In the genomic region with DNA sequence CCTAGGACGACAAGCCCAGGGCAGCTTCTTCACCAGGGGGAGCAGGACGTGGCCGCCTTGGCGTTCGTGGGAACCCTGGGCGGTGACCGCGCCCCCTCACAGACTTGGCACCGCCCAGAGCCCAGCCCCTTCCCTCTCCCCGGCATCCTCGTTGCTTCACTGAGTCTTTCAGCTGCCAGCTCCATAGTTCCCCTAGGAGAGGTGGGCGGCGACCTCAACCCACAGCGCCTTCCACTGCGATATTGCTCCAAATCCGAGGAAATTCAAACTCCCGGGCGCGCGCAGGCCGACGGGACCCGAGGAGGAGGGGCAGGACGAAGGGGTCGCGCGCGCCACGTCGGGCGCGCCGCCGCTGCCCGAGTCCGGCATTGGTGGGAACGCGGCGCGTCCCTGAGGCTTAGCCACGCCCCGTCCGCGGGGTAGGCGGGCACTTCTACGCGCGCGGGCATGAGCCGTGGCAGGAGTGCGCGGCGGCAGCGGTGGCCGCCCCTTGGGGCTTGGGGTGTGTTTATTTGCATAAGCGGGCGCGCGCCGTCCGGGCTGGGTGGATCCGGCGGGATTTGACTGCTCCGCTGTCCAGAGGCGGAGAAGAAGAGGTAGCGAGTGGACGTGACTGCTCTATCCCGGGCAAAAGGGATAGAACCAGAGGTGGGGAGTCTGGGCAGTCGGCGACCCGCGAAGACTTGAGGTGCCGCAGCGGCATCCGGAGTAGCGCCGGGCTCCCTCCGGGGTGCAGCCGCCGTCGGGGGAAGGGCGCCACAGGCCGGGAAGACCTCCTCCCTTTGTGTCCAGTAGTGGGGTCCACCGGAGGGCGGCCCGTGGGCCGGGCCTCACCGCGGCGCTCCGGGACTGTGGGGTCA, we compare ENCODE assay signal across 1 cellular context.
TF ChIP-seq lines count a peak whose summit lies in the region.

A gene with protein sequence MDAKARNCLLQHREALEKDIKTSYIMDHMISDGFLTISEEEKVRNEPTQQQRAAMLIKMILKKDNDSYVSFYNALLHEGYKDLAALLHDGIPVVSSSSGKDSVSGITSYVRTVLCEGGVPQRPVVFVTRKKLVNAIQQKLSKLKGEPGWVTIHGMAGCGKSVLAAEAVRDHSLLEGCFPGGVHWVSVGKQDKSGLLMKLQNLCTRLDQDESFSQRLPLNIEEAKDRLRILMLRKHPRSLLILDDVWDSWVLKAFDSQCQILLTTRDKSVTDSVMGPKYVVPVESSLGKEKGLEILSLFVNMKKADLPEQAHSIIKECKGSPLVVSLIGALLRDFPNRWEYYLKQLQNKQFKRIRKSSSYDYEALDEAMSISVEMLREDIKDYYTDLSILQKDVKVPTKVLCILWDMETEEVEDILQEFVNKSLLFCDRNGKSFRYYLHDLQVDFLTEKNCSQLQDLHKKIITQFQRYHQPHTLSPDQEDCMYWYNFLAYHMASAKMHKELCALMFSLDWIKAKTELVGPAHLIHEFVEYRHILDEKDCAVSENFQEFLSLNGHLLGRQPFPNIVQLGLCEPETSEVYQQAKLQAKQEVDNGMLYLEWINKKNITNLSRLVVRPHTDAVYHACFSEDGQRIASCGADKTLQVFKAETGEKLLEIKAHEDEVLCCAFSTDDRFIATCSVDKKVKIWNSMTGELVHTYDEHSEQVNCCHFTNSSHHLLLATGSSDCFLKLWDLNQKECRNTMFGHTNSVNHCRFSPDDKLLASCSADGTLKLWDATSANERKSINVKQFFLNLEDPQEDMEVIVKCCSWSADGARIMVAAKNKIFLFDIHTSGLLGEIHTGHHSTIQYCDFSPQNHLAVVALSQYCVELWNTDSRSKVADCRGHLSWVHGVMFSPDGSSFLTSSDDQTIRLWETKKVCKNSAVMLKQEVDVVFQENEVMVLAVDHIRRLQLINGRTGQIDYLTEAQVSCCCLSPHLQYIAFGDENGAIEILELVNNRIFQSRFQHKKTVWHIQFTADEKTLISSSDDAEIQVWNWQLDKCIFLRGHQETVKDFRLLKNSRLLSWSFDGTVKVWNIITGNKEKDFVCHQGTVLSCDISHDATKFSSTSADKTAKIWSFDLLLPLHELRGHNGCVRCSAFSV (N-terminal part only) (plus strand): TSS at position 579 of the 860 bp plus-strand sequence. CDS start 3,070 bp downstream, outside the sequence.
A gene with protein sequence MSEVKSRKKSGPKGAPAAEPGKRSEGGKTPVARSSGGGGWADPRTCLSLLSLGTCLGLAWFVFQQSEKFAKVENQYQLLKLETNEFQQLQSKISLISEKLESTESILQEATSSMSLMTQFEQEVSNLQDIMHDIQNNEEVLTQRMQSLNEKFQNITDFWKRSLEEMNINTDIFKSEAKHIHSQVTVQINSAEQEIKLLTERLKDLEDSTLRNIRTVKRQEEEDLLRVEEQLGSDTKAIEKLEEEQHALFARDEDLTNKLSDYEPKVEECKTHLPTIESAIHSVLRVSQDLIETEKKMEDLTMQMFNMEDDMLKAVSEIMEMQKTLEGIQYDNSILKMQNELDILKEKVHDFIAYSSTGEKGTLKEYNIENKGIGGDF (minus strand): TSS at position 77 of the 860 bp plus-strand sequence. CDS start 87 bp downstream, outside the sequence.

TF ChIP-seq in K562, 482 proteins besides CTCF, POLR2A, EP300 and RAD21 (continued from another document and continues in another):
- TF ChIP-seq, protein P1, sequence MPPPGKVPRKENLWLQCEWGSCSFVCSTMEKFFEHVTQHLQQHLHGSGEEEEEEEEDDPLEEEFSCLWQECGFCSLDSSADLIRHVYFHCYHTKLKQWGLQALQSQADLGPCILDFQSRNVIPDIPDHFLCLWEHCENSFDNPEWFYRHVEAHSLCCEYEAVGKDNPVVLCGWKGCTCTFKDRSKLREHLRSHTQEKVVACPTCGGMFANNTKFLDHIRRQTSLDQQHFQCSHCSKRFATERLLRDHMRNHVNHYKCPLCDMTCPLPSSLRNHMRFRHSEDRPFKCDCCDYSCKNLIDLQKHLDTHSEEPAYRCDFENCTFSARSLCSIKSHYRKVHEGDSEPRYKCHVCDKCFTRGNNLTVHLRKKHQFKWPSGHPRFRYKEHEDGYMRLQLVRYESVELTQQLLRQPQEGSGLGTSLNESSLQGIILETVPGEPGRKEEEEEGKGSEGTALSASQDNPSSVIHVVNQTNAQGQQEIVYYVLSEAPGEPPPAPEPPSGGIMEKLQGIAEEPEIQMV (tag; conservative IDR thresholded peaks at IDR 0.05; ENCODE audit: low read depth), result no peak
- TF ChIP-seq TARDBP (IDR thresholded peaks at IDR 0.05) (no peak), TBP (optimal IDR thresholded peaks at IDR 0.05; ENCODE audit: low read depth, low read length) (peak; percentile 76), TRIM24 (IDR thresholded peaks at IDR 0.05) (peak in 1 of 2 experiments; percentile 63; a peak in 2 of 4 replicates), SMARCC2 (IDR thresholded peaks at IDR 0.05; ENCODE audit: low read depth) (no peak), BRD9 (IDR thresholded peaks at IDR 0.05; ENCODE audit: low read depth, partially characterized antibody) (no peak), NRF1 (conservative IDR thresholded peaks at IDR 0.05 in 1 of 2, IDR thresholded peaks at IDR 0.05 in 1 of 2) (peak; percentile 89 to 90), PHB (CRISPR knock-in tag; IDR thresholded peaks at IDR 0.05) (no peak), ZNF764 (CRISPR knock-in tag; IDR thresholded peaks at IDR 0.05; ENCODE audit: low read depth) (no peak), SMC3 (conservative IDR thresholded peaks at IDR 0.05; ENCODE audit: insufficient read depth, low read depth, low read length) (no peak), FOXM1 (IDR thresholded peaks at IDR 0.05; ENCODE audit: low read depth) (no peak), FOXM1 (CRISPR knock-in tag; IDR thresholded peaks at IDR 0.05; ENCODE audit: low read depth) (no peak), RCOR1 (IDR thresholded peaks at IDR 0.05; ENCODE audit: borderline replicate concordance in 1 of 2, low read depth in 2 of 2, low read length in 2 of 2) (peak in 1 of 2 experiments; percentile 6; a peak in 2 of 4 replicates), NR2C2 (CRISPR knock-in tag; IDR thresholded peaks at IDR 0.05) (0 out of 2 replicates have a peak, but pooled peaks have one; percentile 9), NR2C2 (tag; IDR thresholded peaks at IDR 0.05) (no peak), ZNF57 (CRISPR knock-in tag; IDR thresholded peaks at IDR 0.05) (no peak)
- TF ChIP-seq, protein P2, sequence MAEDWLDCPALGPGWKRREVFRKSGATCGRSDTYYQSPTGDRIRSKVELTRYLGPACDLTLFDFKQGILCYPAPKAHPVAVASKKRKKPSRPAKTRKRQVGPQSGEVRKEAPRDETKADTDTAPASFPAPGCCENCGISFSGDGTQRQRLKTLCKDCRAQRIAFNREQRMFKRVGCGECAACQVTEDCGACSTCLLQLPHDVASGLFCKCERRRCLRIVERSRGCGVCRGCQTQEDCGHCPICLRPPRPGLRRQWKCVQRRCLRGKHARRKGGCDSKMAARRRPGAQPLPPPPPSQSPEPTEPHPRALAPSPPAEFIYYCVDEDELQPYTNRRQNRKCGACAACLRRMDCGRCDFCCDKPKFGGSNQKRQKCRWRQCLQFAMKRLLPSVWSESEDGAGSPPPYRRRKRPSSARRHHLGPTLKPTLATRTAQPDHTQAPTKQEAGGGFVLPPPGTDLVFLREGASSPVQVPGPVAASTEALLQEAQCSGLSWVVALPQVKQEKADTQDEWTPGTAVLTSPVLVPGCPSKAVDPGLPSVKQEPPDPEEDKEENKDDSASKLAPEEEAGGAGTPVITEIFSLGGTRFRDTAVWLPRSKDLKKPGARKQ (CRISPR knock-in tag; IDR thresholded peaks at IDR 0.05), result no peak
- TF ChIP-seq, protein P3, sequence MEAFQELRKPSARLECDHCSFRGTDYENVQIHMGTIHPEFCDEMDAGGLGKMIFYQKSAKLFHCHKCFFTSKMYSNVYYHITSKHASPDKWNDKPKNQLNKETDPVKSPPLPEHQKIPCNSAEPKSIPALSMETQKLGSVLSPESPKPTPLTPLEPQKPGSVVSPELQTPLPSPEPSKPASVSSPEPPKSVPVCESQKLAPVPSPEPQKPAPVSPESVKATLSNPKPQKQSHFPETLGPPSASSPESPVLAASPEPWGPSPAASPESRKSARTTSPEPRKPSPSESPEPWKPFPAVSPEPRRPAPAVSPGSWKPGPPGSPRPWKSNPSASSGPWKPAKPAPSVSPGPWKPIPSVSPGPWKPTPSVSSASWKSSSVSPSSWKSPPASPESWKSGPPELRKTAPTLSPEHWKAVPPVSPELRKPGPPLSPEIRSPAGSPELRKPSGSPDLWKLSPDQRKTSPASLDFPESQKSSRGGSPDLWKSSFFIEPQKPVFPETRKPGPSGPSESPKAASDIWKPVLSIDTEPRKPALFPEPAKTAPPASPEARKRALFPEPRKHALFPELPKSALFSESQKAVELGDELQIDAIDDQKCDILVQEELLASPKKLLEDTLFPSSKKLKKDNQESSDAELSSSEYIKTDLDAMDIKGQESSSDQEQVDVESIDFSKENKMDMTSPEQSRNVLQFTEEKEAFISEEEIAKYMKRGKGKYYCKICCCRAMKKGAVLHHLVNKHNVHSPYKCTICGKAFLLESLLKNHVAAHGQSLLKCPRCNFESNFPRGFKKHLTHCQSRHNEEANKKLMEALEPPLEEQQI (IDR thresholded peaks at IDR 0.05), result no peak
- TF ChIP-seq, protein P4, sequence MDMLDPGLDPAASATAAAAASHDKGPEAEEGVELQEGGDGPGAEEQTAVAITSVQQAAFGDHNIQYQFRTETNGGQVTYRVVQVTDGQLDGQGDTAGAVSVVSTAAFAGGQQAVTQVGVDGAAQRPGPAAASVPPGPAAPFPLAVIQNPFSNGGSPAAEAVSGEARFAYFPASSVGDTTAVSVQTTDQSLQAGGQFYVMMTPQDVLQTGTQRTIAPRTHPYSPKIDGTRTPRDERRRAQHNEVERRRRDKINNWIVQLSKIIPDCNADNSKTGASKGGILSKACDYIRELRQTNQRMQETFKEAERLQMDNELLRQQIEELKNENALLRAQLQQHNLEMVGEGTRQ (CRISPR knock-in tag; IDR thresholded peaks at IDR 0.05), result no peak
- TF ChIP-seq, protein P5, sequence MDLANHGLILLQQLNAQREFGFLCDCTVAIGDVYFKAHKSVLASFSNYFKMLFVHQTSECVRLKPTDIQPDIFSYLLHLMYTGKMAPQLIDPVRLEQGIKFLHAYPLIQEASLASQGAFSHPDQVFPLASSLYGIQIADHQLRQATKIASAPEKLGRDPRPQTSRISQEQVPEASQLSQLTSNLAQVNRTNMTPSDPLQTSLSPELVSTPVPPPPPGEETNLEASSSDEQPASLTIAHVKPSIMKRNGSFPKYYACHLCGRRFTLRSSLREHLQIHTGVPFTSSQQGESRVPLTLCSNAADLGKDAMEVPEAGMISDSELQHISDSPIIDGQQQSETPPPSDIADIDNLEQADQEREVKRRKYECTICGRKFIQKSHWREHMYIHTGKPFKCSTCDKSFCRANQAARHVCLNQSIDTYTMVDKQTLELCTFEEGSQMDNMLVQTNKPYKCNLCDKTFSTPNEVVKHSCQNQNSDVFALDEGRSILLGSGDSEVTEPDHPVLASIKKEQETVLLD (IDR thresholded peaks at IDR 0.05), result no peak
- TF ChIP-seq, protein P6, sequence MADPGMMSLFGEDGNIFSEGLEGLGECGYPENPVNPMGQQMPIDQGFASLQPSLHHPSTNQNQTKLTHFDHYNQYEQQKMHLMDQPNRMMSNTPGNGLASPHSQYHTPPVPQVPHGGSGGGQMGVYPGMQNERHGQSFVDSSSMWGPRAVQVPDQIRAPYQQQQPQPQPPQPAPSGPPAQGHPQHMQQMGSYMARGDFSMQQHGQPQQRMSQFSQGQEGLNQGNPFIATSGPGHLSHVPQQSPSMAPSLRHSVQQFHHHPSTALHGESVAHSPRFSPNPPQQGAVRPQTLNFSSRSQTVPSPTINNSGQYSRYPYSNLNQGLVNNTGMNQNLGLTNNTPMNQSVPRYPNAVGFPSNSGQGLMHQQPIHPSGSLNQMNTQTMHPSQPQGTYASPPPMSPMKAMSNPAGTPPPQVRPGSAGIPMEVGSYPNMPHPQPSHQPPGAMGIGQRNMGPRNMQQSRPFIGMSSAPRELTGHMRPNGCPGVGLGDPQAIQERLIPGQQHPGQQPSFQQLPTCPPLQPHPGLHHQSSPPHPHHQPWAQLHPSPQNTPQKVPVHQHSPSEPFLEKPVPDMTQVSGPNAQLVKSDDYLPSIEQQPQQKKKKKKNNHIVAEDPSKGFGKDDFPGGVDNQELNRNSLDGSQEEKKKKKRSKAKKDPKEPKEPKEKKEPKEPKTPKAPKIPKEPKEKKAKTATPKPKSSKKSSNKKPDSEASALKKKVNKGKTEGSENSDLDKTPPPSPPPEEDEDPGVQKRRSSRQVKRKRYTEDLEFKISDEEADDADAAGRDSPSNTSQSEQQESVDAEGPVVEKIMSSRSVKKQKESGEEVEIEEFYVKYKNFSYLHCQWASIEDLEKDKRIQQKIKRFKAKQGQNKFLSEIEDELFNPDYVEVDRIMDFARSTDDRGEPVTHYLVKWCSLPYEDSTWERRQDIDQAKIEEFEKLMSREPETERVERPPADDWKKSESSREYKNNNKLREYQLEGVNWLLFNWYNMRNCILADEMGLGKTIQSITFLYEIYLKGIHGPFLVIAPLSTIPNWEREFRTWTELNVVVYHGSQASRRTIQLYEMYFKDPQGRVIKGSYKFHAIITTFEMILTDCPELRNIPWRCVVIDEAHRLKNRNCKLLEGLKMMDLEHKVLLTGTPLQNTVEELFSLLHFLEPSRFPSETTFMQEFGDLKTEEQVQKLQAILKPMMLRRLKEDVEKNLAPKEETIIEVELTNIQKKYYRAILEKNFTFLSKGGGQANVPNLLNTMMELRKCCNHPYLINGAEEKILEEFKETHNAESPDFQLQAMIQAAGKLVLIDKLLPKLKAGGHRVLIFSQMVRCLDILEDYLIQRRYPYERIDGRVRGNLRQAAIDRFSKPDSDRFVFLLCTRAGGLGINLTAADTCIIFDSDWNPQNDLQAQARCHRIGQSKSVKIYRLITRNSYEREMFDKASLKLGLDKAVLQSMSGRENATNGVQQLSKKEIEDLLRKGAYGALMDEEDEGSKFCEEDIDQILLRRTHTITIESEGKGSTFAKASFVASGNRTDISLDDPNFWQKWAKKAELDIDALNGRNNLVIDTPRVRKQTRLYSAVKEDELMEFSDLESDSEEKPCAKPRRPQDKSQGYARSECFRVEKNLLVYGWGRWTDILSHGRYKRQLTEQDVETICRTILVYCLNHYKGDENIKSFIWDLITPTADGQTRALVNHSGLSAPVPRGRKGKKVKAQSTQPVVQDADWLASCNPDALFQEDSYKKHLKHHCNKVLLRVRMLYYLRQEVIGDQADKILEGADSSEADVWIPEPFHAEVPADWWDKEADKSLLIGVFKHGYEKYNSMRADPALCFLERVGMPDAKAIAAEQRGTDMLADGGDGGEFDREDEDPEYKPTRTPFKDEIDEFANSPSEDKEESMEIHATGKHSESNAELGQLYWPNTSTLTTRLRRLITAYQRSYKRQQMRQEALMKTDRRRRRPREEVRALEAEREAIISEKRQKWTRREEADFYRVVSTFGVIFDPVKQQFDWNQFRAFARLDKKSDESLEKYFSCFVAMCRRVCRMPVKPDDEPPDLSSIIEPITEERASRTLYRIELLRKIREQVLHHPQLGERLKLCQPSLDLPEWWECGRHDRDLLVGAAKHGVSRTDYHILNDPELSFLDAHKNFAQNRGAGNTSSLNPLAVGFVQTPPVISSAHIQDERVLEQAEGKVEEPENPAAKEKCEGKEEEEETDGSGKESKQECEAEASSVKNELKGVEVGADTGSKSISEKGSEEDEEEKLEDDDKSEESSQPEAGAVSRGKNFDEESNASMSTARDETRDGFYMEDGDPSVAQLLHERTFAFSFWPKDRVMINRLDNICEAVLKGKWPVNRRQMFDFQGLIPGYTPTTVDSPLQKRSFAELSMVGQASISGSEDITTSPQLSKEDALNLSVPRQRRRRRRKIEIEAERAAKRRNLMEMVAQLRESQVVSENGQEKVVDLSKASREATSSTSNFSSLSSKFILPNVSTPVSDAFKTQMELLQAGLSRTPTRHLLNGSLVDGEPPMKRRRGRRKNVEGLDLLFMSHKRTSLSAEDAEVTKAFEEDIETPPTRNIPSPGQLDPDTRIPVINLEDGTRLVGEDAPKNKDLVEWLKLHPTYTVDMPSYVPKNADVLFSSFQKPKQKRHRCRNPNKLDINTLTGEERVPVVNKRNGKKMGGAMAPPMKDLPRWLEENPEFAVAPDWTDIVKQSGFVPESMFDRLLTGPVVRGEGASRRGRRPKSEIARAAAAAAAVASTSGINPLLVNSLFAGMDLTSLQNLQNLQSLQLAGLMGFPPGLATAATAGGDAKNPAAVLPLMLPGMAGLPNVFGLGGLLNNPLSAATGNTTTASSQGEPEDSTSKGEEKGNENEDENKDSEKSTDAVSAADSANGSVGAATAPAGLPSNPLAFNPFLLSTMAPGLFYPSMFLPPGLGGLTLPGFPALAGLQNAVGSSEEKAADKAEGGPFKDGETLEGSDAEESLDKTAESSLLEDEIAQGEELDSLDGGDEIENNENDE (IDR thresholded peaks at IDR 0.05; ENCODE audit: low read depth, low read length), result no peak
